Comparison of ENCODE assay signal across 20 cellular contexts in genomic region chr22:25094579-25094978, GRCh38.
"Had no signal": no experiment of that assay in that cellular context is flagged by ENCODE, and none has a peak within 500 bp of the region (broad histone marks: within the 10 kb centered on the region; RNA-seq: fewer than 3 reads in every experiment).

No MANE protein-coding gene starts in this region.

- H3K4me3 Mint-ChIP-seq: activated CD4-positive, alpha-beta T cell treated with anti-CD3 and anti-CD28 coated beads, Interleukin-2, amount 10 ng/mL, durations not matched to agents 7 days and 5 days; activated CD8-positive, alpha-beta memory T cell treated with anti-CD3 and anti-CD28 coated beads, Interleukin-2, amount 10 ng/mL, durations not matched to agents 7 days and 5 days; activated CD8-positive, alpha-beta T cell treated with anti-CD3 and anti-CD28 coated beads for 36 hours; naive thymus-derived CD8-positive, alpha-beta T cell; stimulated activated naive B cell treated with anti-CD40 and anti-IgM and Interleukin-4, amounts not matched to agents 10 μg/mL and 1 μg/mL and 100 μg/mL, for 72 hours had no signal

- H3K9ac ChIP-seq: SK-N-SH had no signal

- H3K27me3 ChIP-seq: heart left ventricle, neutrophil, ovary, right lobe of liver, upper lobe of right lung had no signal

- H3K27ac Mint-ChIP-seq: activated CD4-positive, alpha-beta T cell treated with anti-CD3 and anti-CD28 coated beads, Interleukin-2, amount 10 ng/mL, durations not matched to agents 7 days and 5 days; activated CD8-positive, alpha-beta memory T cell treated with anti-CD3 and anti-CD28 coated beads, Interleukin-2, amount 10 ng/mL, durations not matched to agents 7 days and 5 days; activated CD8-positive, alpha-beta T cell treated with anti-CD3 and anti-CD28 coated beads for 36 hours; stimulated activated naive B cell treated with anti-CD40 and anti-IgM and Interleukin-4, amounts not matched to agents 10 μg/mL and 1 μg/mL and 100 μg/mL, for 72 hours had no signal

- H3K36me3 ChIP-seq: heart left ventricle, neutrophil, ovary, right lobe of liver, upper lobe of right lung had no signal

- H3K4me2 ChIP-seq: SK-N-SH had no signal

- H3K4me1 Mint-ChIP-seq: activated CD8-positive, alpha-beta memory T cell treated with anti-CD3 and anti-CD28 coated beads, Interleukin-2, amount 10 ng/mL, durations not matched to agents 7 days and 5 days; stimulated activated naive B cell treated with anti-CD40 and anti-IgM and Interleukin-4, amounts not matched to agents 10 μg/mL and 1 μg/mL and 100 μg/mL, for 72 hours had no signal

- DNase-seq: activated CD4-positive, alpha-beta T cell treated with anti-CD3 and anti-CD28 coated beads, Interleukin-2, amount 10 ng/mL, durations not matched to agents 7 days and 5 days; activated CD4-positive, CD25-positive, alpha-beta regulatory T cell treated with anti-CD3 and anti-CD28 coated beads, Interleukin-2, amount 50 U/mL, for 72 hours; activated CD8-positive, alpha-beta memory T cell treated with anti-CD3 and anti-CD28 coated beads, Interleukin-2, amount 10 ng/mL, durations not matched to agents 7 days and 5 days; activated CD8-positive, alpha-beta T cell treated with anti-CD3 and anti-CD28 coated beads for 36 hours; activated effector memory CD4-positive, alpha-beta T cell treated with anti-CD3 and anti-CD28 coated beads, Interleukin-2, amount 50 U/mL, for 16 hours; activated naive CD4-positive, alpha-beta T cell treated with anti-CD3 and anti-CD28 coated beads, Interleukin-2, amount 50 U/mL, for 16 hours; activated T-cell treated with anti-CD3 and anti-CD28 coated beads for 4 hours; central memory CD4-positive, alpha-beta T cell; heart left ventricle; naive thymus-derived CD8-positive, alpha-beta T cell; ovary; right lobe of liver; SK-N-SH; stimulated activated CD4-positive, alpha-beta T cell treated with anti-CD3 and anti-CD28 coated beads, Interleukin-2, amount 100 ng/mL, for 24 hours; stimulated activated naive B cell treated with anti-CD40 and anti-IgM and Interleukin-4, amounts not matched to agents 10 μg/mL and 1 μg/mL and 100 μg/mL, for 72 hours; upper lobe of right lung had no signal

- ATAC-seq: activated CD8-positive, alpha-beta memory T cell treated with anti-CD3 and anti-CD28 coated beads, Interleukin-2, amount 10 ng/mL, durations not matched to agents 7 days and 5 days; activated CD8-positive, alpha-beta T cell treated with anti-CD3 and anti-CD28 coated beads for 36 hours; naive thymus-derived CD8-positive, alpha-beta T cell; stimulated activated naive B cell treated with anti-CD40 and anti-IgM and Interleukin-4, amounts not matched to agents 10 μg/mL and 1 μg/mL and 100 μg/mL, for 72 hours; upper lobe of right lung had no signal

- H3K27ac ChIP-seq: epithelial cell of prostate, neutrophil, ovary, right lobe of liver, skin epidermis, upper lobe of right lung had no signal

- H3K9me3 ChIP-seq: heart left ventricle, neutrophil, ovary, right lobe of liver, SK-N-SH, upper lobe of right lung had no signal

- H3K4me3 ChIP-seq: heart left ventricle, lung, ovary, right lobe of liver, skin epidermis, upper lobe of right lung had no signal

- H3K27me3 Mint-ChIP-seq: activated CD4-positive, alpha-beta T cell treated with anti-CD3 and anti-CD28 coated beads, Interleukin-2, amount 10 ng/mL, durations not matched to agents 7 days and 5 days; activated CD8-positive, alpha-beta memory T cell treated with anti-CD3 and anti-CD28 coated beads, Interleukin-2, amount 10 ng/mL, durations not matched to agents 7 days and 5 days; activated CD8-positive, alpha-beta T cell treated with anti-CD3 and anti-CD28 coated beads for 36 hours; naive thymus-derived CD8-positive, alpha-beta T cell had no signal

- H3K4me1 ChIP-seq: right lobe of liver, upper lobe of right lung had no signal

- H3K36me3 Mint-ChIP-seq: activated CD8-positive, alpha-beta memory T cell treated with anti-CD3 and anti-CD28 coated beads, Interleukin-2, amount 10 ng/mL, durations not matched to agents 7 days and 5 days; stimulated activated naive B cell treated with anti-CD40 and anti-IgM and Interleukin-4, amounts not matched to agents 10 μg/mL and 1 μg/mL and 100 μg/mL, for 72 hours had no signal
